In the genomic region with DNA sequence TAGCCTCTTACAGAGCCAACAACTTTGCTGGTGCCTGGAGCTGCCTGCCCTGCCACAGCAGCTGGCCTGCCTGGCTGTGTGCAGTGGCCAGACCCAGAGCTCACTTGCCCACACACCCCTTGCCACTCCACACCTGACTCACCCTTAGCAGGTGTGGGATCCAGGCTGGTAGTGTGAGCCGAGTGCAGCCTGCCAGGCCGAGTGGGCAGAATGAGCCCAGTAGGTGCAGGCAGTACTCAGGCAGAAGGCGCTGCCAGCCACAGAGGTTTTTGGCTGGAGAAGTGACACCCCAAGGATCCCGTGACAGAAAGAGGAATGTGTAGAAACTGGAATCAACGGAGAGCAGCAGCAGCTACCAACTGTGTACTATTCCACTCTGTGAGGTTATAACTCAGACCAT, we compare ENCODE assay signal across 20 cellular contexts. TPM values are rescaled to one million over a fixed set of nuclear protein-coding genes. Genes with fewer than 3 reads are reported as not detected.
A peak's percentile ranks its signal among the peaks of the same experiment; 100 is the strongest.
DNase-seq lines count a peak whose midpoint lies in the region; ATAC-seq, FAIRE-seq and TF ChIP-seq lines count a peak whose summit lies in the region.
"Had no signal": no experiment of that assay in that cellular context is flagged by ENCODE, and none has a peak within 500 bp of the region (broad histone marks: within the 10 kb centered on the region; RNA-seq: fewer than 3 reads in every experiment).

No MANE protein-coding gene starts in this region.

- H4K8ac ChIP-seq in H1 (ENCODE audit: extremely low read depth, insufficient read depth, low read length), result no peak overlapping the region

- H3K4ac ChIP-seq in H1 (replicated peaks; ENCODE audit: insufficient read length, low read depth, low read length), result no peak overlapping the region

- no peak overlapping the region for H4K91ac ChIP-seq in H1 (replicated peaks; ENCODE audit: insufficient read length, low read length)

- no peaks in the 10 kb centered on the region for H3K23me2 ChIP-seq in H1 (ENCODE audit: low read depth, low read length)

- H3K4me1 ChIP-seq in H1 (replicated peaks in 1 of 4; ENCODE audit: control insufficient read depth in 3 of 4, insufficient read depth in 4 of 4, low read length in 3 of 4), result no peaks in the 10 kb centered on the region
- H3K4me1 ChIP-seq: SJCRH30 had no signal

- no peak for TF ChIP-seq POLR2A in H1 (IDR thresholded peaks at IDR 0.05; ENCODE audit: control extremely low read depth in 1 of 2, low read depth in 2 of 2, low read length in 2 of 2)

- H3K36me3 ChIP-seq in H1 (ENCODE audit: control insufficient read depth in 2 of 4, insufficient read depth in 4 of 4, low read length in 3 of 4), result no peaks in the 10 kb centered on the region
- H3K36me3 ChIP-seq: SJCRH30 had no signal

- no peak for TF ChIP-seq EP300 in H1 (IDR thresholded peaks at IDR 0.05; ENCODE audit: borderline replicate concordance in 1 of 2, low read depth in 2 of 2, low read length in 2 of 2)

- H3K56ac ChIP-seq in H1 (replicated peaks; ENCODE audit: insufficient read length, low read depth, low read length), result no peak overlapping the region

- H3K23ac ChIP-seq in H1 (ENCODE audit: insufficient read length), result no peak overlapping the region

- no peaks in the 10 kb centered on the region for H3K79me2 ChIP-seq in H1 (ENCODE audit: control insufficient read depth in 1 of 2, insufficient read depth in 2 of 2, low read length in 2 of 2)

- H3K9me3 ChIP-seq in H1 (ENCODE audit: insufficient read depth in 2 of 2, low read depth in 1 of 2, low read length in 1 of 2), result no peaks in the 10 kb centered on the region
- H3K9me3 ChIP-seq: SJCRH30 had no signal

- TF ChIP-seq CTCF in H1 (IDR thresholded peaks at IDR 0.05; ENCODE audit: control extremely low read depth in 1 of 3, insufficient read depth in 1 of 3, low read depth in 1 of 3, low read length in 3 of 3), result no peak

- no peak overlapping the region for H3K4me2 ChIP-seq in H1 (ENCODE audit: insufficient read depth in 1 of 2, low read depth in 2 of 2, low read length in 2 of 2)

- WGBS in H1 (ENCODE audit: extremely low coverage in 1 of 2, insufficient coverage in 1 of 2, insufficient read length in 1 of 2, insufficient replicate concordance in 2 of 2, low coverage in 1 of 2, low lambda C conversion rate in 2 of 2, missing lambda C conversion rate in 1 of 2), 2 experiments, result 99% methylated on average over 5 of the region's 5 CpGs; no CpG with 5 or more reads in 1 of the 2 experiments

- no peaks in the 10 kb centered on the region for H3K27me3 ChIP-seq in H1 (replicated peaks in 1 of 4; ENCODE audit: control insufficient read depth in 3 of 4, extremely low read depth in 1 of 4, insufficient read depth in 3 of 4, low read length in 3 of 4)
- H3K27me3 ChIP-seq: SJCRH30 had no signal

- POLR2A ChIA-PET in H1 (lab: Charles Lee; ENCODE audit: partially characterized antibody), result no interaction called here

- TF ChIP-seq RAD21 in H1 (IDR thresholded peaks at IDR 0.05 in 1 of 2, conservative IDR thresholded peaks at IDR 0.05 in 1 of 2; ENCODE audit: low read depth in 2 of 2, low read length in 2 of 2), result no peak

- CTCF ChIA-PET in H1 (lab: Charles Lee; ENCODE audit: partially characterized antibody), result interaction anchor here (1.3 to 2.3 kb wide), 4 partner anchors 9 to 245 kb away, joined by 3 to 8 read pairs (median 3); no protein-coding TSS in a partner anchor

- H3K27ac ChIP-seq in H1 (ENCODE audit: low read depth, low read length), result no peak overlapping the region
- H3K27ac ChIP-seq: SJCRH30 had no signal

- H4K20me1 ChIP-seq in H1 (replicated peaks in 1 of 2; ENCODE audit: control insufficient read depth in 1 of 2, insufficient read depth in 2 of 2, low read length in 2 of 2), result no peaks in the 10 kb centered on the region

- no peak for DNase-seq in left ventricle myocardium superior
- DNase-seq in cardiac septum (ENCODE audit: low spot score), result no peak
- no peak for DNase-seq in H1 (ENCODE audit: low read depth in 1 of 2, low spot score in 2 of 2)
- peak; percentile 31 for DNase-seq in pons (ENCODE audit: low spot score)
- no peak for DNase-seq in urothelium cell line (ENCODE audit: low spot score)
- DNase-seq in SKM-1 treated with dmso at 0.1 percent for 144 hours (lab: John Stamatoyannopoulos, UW; ENCODE audit: unreplicated experiment), result no peak
- DNase-seq: AML-193; CD8-positive, alpha-beta T cell; GDM1; MM.1S; NCI-H1048; NCI-H1417 treated with DMSO at 0.1 percent for 48 hours; NCI-H2029; NCI-H2227 treated with DMSO at 0.1 percent for 48 hours; NCI-H510A; SJCRH30 had no signal

- H2BK15ac ChIP-seq in H1 (ENCODE audit: low read length), result 0 out of 2 replicates have a peak overlapping the region, but pooled peaks have one; percentile 61

- H3K18ac ChIP-seq in H1 (ENCODE audit: extremely low read depth, low read length), result no peak overlapping the region

- no peak overlapping the region for H2AK5ac ChIP-seq in H1 (ENCODE audit: low read depth, low read length)

- H2BK12ac ChIP-seq in H1 (ENCODE audit: low read depth, low read length), result no peak overlapping the region

- no peak overlapping the region for H3K14ac ChIP-seq in H1 (ENCODE audit: insufficient read length)

- no peak overlapping the region for H2BK20ac ChIP-seq in H1 (ENCODE audit: low read length)

- H2AFZ ChIP-seq in H1 (ENCODE audit: low read length), result no peak overlapping the region

- FAIRE-seq in H1 (lab: Jason Lieb, UNC), result no peak
- FAIRE-seq in urothelium cell line (lab: Jason Lieb, UNC), result peak; percentile 96
- FAIRE-seq: GM18507, H54 had no signal

- H3K79me1 ChIP-seq in H1 (ENCODE audit: low read depth, low read length), result no peaks in the 10 kb centered on the region

- H2BK120ac ChIP-seq in H1 (replicated peaks; ENCODE audit: low read depth, low read length), result no peak overlapping the region

- H3K4me3 ChIP-seq in H1 (ENCODE audit: extremely low read depth in 1 of 4, insufficient read depth in 2 of 4, low read depth in 3 of 4, low read length in 4 of 4), result no peak overlapping the region
- H3K4me3 ChIP-seq: SJCRH30 had no signal

- H3K9ac ChIP-seq in H1 (replicated peaks in 1 of 4; ENCODE audit: extremely low read depth in 1 of 4, low read depth in 3 of 4, low read length in 3 of 4), result no peak overlapping the region

- peak overlapping the region; percentile 35; the same call in 1 of the 2 replicates for H2BK5ac ChIP-seq in H1 (ENCODE audit: low read depth, low read length)

- intact Hi-C loops in left ventricle myocardium superior (cut with micrococcal nuclease), result no loop called here
- intact Hi-C loops in cardiac septum (cut with DNase I), result no loop called here

- H4K5ac ChIP-seq in H1 (ENCODE audit: insufficient read length, low read depth, low read length), result no peak overlapping the region

- peak; percentile 41 for ATAC-seq in left ventricle myocardium superior
- ATAC-seq in HG03108 (IDR thresholded peaks at IDR 0.05; ENCODE audit: unreplicated experiment), result no peak
- ATAC-seq in GM18868 (IDR thresholded peaks at IDR 0.05; ENCODE audit: unreplicated experiment), result no peak
- ATAC-seq: CD8-positive, alpha-beta T cell had no signal

TF ChIP-seq in H1, 55 proteins besides CTCF, POLR2A, EP300 and RAD21:
- TF ChIP-seq, protein P1, sequence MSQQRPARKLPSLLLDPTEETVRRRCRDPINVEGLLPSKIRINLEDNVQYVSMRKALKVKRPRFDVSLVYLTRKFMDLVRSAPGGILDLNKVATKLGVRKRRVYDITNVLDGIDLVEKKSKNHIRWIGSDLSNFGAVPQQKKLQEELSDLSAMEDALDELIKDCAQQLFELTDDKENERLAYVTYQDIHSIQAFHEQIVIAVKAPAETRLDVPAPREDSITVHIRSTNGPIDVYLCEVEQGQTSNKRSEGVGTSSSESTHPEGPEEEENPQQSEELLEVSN (IDR thresholded peaks at IDR 0.05), result no peak
- TF ChIP-seq RXRA (IDR thresholded peaks at IDR 0.05; ENCODE audit: insufficient read depth, low read depth, low read length) (no peak), POU5F1 (IDR thresholded peaks at IDR 0.05; ENCODE audit: low read depth, low read length) (no peak), BCL11A (IDR thresholded peaks at IDR 0.05; ENCODE audit: low read depth in 2 of 2, low read length in 2 of 2) (no peak), MAFK (IDR thresholded peaks at IDR 0.05; ENCODE audit: low read depth, low read length) (no peak)

RNA-seq across cellular contexts. Expression of gene PYGL, which starts 29.8 kb away (rescaled TPM):
- 6.6 TPM for total RNA-seq in left ventricle myocardium superior
- total RNA-seq in cardiac septum, result 11.1 TPM
- total RNA-seq in H1 (2021; fragmentation: NEBNext Ultra II Directional; extraction: Animal tissue kit (Norgen Biotek cat#: 25700)), result 46.6 and 50.5 TPM in 2 replicates
- polyA plus RNA-seq in H1 (2011; rRNA removed), result 26.1 and 26.7 TPM in 2 replicates
- 33.1 TPM for polyA plus RNA-seq in H1 (2011; cell fraction: cytosol; rRNA removed)
- 30.8 TPM for polyA plus RNA-seq in H1 (2011; cell fraction: nucleus; rRNA removed)
- polyA plus RNA-seq in H1 (2012, experiment 1 of 2), result 37.3 to 42.5 TPM (median 41.9 TPM) in 4 replicates
- 6.0 TPM for polyA plus RNA-seq in H1 (2012, experiment 2 of 2)
- polyA plus RNA-seq in H1 (2013, experiment 1 of 2), result 47.6 TPM
- 46.0 TPM for polyA plus RNA-seq in H1 (2013, experiment 2 of 2)
- polyA minus RNA-seq in H1 (2011; rRNA and poly(A)+ RNA removed), result 27.4 and 33.6 TPM in 2 replicates
- 27.2 TPM for polyA minus RNA-seq in H1 (2011; cell fraction: cytosol; rRNA and poly(A)+ RNA removed)
- 23.3 TPM for polyA minus RNA-seq in H1 (2011; cell fraction: nucleus; rRNA and poly(A)+ RNA removed)
